Comparison of ENCODE assay signal across 7 cellular contexts in the genomic region with DNA sequence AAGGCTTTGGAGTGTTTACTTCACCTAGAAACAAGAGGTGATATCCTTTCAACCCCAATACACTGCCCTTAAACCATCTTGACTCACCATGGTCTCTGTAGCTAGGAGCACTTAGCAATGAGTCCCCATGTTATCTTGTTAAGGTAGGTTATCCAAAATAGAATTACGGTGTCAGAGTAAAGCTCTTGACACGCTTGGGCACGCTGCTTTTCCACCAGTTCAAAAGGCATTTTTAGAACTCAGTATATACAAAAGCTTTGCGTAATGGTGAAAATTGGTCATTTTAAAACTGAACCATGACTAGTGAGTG. TPM values are rescaled to one million over a fixed set of nuclear protein-coding genes. Genes with fewer than 3 reads are reported as not detected.
DNase-seq lines count a peak whose midpoint lies in the region; FAIRE-seq and TF ChIP-seq lines count a peak whose summit lies in the region.
"Not testable (repeated sequence)": the region's sequence is repeated elsewhere in the genome, so short reads cannot be mapped to it uniquely, and the experiment has no call there.

No MANE protein-coding gene starts in this region.

- peak overlapping the region; percentile 3; the same call in 1 of the 2 replicates for H3K9ac ChIP-seq in GM23248
- H3K9ac ChIP-seq in keratinocyte (ENCODE audit: control insufficient read depth, extremely low read depth, insufficient read depth, low read length) = not testable (repeated sequence)

- not testable (repeated sequence) for H3K9me2 ChIP-seq in GM23248 (ENCODE audit: insufficient read depth)

- H3K4me1 ChIP-seq in GM23248 (ENCODE audit: insufficient read depth) (peaks cover 16% of the 10 kb centered on the region), keratinocyte (ENCODE audit: control insufficient read depth, extremely low read depth, insufficient read depth, low read length) (peaks cover 14% of the 10 kb centered on the region)
- not testable (repeated sequence) for H3K4me1 ChIP-seq in SJCRH30

- H3K36me3 ChIP-seq in GM23248 (ENCODE audit: low read depth); SJCRH30; keratinocyte (ENCODE audit: control insufficient read depth in 2 of 2, extremely low read depth in 1 of 2, insufficient read depth in 2 of 2, low read length in 2 of 2): not testable (repeated sequence)

- peaks cover 21% of the 10 kb centered on the region for H3F3A ChIP-seq in GM23248 (ENCODE audit: insufficient read depth)

- H3K9me1 ChIP-seq in keratinocyte (ENCODE audit: control insufficient read depth, extremely low read depth, insufficient read depth, low read length) = not testable (repeated sequence)

- H3K79me2 ChIP-seq in GM23248 (ENCODE audit: insufficient read depth); keratinocyte (ENCODE audit: control insufficient read depth, insufficient read depth, low read length): not testable (repeated sequence)

- H3K27me3 ChIP-seq in GM23248 (replicated peaks; ENCODE audit: insufficient read depth); SJCRH30; keratinocyte (ENCODE audit: control insufficient read depth, extremely low read depth, insufficient read depth, low read length): not testable (repeated sequence)

- peak; percentile 5 for DNase-seq in GM23248
- DNase-seq in SJCRH30 = peak in 1 of 2 experiments; percentile 14
- DNase-seq in cerebellar cortex (ENCODE audit: low spot score) = peak; percentile 6
- DNase-seq in fibroblast of peridontal ligament (ENCODE audit: extremely low read depth) = peak; percentile 8
- DNase-seq in keratinocyte (ENCODE audit: low read depth, low spot score) = peak; percentile 19
- peak; percentile 23 for DNase-seq in pons (ENCODE audit: low spot score)
- DNase-seq in substantia nigra (lab: John Stamatoyannopoulos, UW) = not testable (repeated sequence)

- H3K27ac ChIP-seq in GM23248 (peak overlapping the region; percentile 64), SJCRH30 (0 out of 2 replicates have a peak overlapping the region, but pooled peaks have one; percentile 17), keratinocyte (ENCODE audit: control insufficient read depth, insufficient read depth, low read length) (peak overlapping the region; percentile 31), substantia nigra (ENCODE audit: low read depth, low read length, poor library complexity, severe bottlenecking) (peak overlapping the region; percentile 74)

- not testable (repeated sequence) for H4K20me1 ChIP-seq in GM23248 (ENCODE audit: insufficient read depth); keratinocyte (ENCODE audit: control insufficient read depth, extremely low read depth, insufficient read depth, low read length)

- peak overlapping the region; percentile 28; the same call in 1 of the 2 replicates for H3K4me3 ChIP-seq in GM23248
- not testable (repeated sequence) for H3K4me3 ChIP-seq in SJCRH30; keratinocyte (ENCODE audit: control insufficient read depth in 2 of 3, extremely low read depth in 1 of 3, insufficient read depth in 2 of 3, low read depth in 1 of 3, low read length in 3 of 3)

- in situ Hi-C loops in GM23248 (cut with MboI) = not testable (repeated sequence)

- WGBS in GM23248 (ENCODE audit: low coverage in 1 of 2, low lambda C conversion rate in 2 of 2, missing lambda C conversion rate in 2 of 2), 2 experiments = 77 to 78% methylated on average over 4 of the region's 4 CpGs

- H2AFZ ChIP-seq in GM23248; keratinocyte (ENCODE audit: control insufficient read depth, low read length): not testable (repeated sequence)

- dilution Hi-C loops in keratinocyte (cut with MboI; ENCODE audit: extremely low pct_ligation_motif_present, low sequenced_read_pairs) = not testable (repeated sequence)

- not testable (repeated sequence) for FAIRE-seq in keratinocyte (lab: Jason Lieb, UNC)

- H3K9me3 ChIP-seq in GM23248 (ENCODE audit: low read depth); SJCRH30 (replicated peaks); keratinocyte (ENCODE audit: control insufficient read depth, low read depth, low read length): not testable (repeated sequence)

- not testable (repeated sequence) for TF ChIP-seq CTCF in keratinocyte (optimal IDR thresholded peaks at IDR 0.05 in 1 of 3, IDR thresholded peaks at IDR 0.05 in 1 of 3, conservative IDR thresholded peaks at IDR 0.05 in 1 of 3; ENCODE audit: extremely low read depth in 1 of 3, insufficient read depth in 2 of 3, low read length in 3 of 3)

- H3K4me2 ChIP-seq in GM23248 (ENCODE audit: unreplicated experiment) = peak overlapping the region; percentile 59
- H3K4me2 ChIP-seq in keratinocyte (ENCODE audit: control insufficient read depth, extremely low read depth, insufficient read depth, low read depth, low read length) = peak overlapping the region; percentile 45

RNA-seq across cellular contexts. Expression of a gene that starts 46.9 kb away (rescaled TPM):
- 11.1 and 62.0 TPM in 2 replicates for total RNA-seq in GM23248 (2014; rRNA removed; shearing (Covaris generic))
- 13.8 and 14.7 TPM in 2 replicates for polyA plus RNA-seq in GM23248 (2016; fragmentation: Nextera tagmentation; extraction: Ambion mirVana)
- 21.8 and 25.3 TPM in 2 replicates for total RNA-seq in SJCRH30 (2014; rRNA removed; shearing (Covaris generic))
- 12.7 to 16.4 TPM (median 16.0 TPM) in 3 replicates for polyA plus RNA-seq in keratinocyte
- polyA plus RNA-seq in keratinocyte (2011; ENCODE audit: low read depth) = 7.0 TPM
- 6.5 and 10.2 TPM in 2 replicates for polyA plus RNA-seq in keratinocyte (2011; cell fraction: cytosol; rRNA removed)
- 27.1 and 32.2 TPM in 2 replicates for polyA plus RNA-seq in keratinocyte (2011; cell fraction: nucleus; rRNA removed)
- polyA plus RNA-seq in keratinocyte (2012; ENCODE audit: low replicate concordance) = 10.7 and 13.9 TPM in 2 replicates
- polyA minus RNA-seq in keratinocyte = 12.4 to 24.5 TPM (median 19.6 TPM) in 3 replicates
- polyA minus RNA-seq in keratinocyte (2011; cell fraction: cytosol; rRNA and poly(A)+ RNA removed) = 7.9 TPM
- 17.0 and 28.7 TPM in 2 replicates for polyA minus RNA-seq in keratinocyte (2011; cell fraction: nucleus; rRNA and poly(A)+ RNA removed)

RNA-seq across cellular contexts. Expression of a gene that starts 48.2 kb away (rescaled TPM):
- total RNA-seq in GM23248 (2014; rRNA removed; shearing (Covaris generic)) = 143 and 151 TPM in 2 replicates
- polyA plus RNA-seq in GM23248 (2016; fragmentation: Nextera tagmentation; extraction: Ambion mirVana) = 241 and 244 TPM in 2 replicates
- 90.0 and 97.9 TPM in 2 replicates for total RNA-seq in SJCRH30 (2014; rRNA removed; shearing (Covaris generic))
- polyA plus RNA-seq in keratinocyte = 86.2 to 146 TPM (median 89.9 TPM) in 3 replicates
- 447 TPM for polyA plus RNA-seq in keratinocyte (2011; ENCODE audit: low read depth)
- 90.9 and 146 TPM in 2 replicates for polyA plus RNA-seq in keratinocyte (2011; cell fraction: cytosol; rRNA removed)
- 61.8 and 98.0 TPM in 2 replicates for polyA plus RNA-seq in keratinocyte (2011; cell fraction: nucleus; rRNA removed)
- polyA plus RNA-seq in keratinocyte (2012; ENCODE audit: low replicate concordance) = 111 and 167 TPM in 2 replicates
- 12.1 to 47.3 TPM (median 18.1 TPM) in 3 replicates for polyA minus RNA-seq in keratinocyte
- polyA minus RNA-seq in keratinocyte (2011; cell fraction: cytosol; rRNA and poly(A)+ RNA removed) = 131 TPM
- 22.2 and 32.6 TPM in 2 replicates for polyA minus RNA-seq in keratinocyte (2011; cell fraction: nucleus; rRNA and poly(A)+ RNA removed)

Comparison
In these comparisons a context has a peak if more than half of its experiments do, and no peak if none do; other contexts are left out.
1. H3K27ac ChIP-seq: peak in every context shown above with its lines; median percentile 74 in substantia nigra; 64 in GM23248; 31 in keratinocyte; 17 in SJCRH30.